Comparison of ENCODE assay signal across 22 cellular contexts in genomic region chr3:64878372-64878771, GRCh38.
DNase-seq lines count a peak whose midpoint lies in the region; ATAC-seq and TF ChIP-seq lines count a peak whose summit lies in the region.
"Had no signal": no experiment of that assay in that cellular context is flagged by ENCODE, and none has a peak within 500 bp of the region (broad histone marks: within the 10 kb centered on the region; RNA-seq: fewer than 3 reads in every experiment).

No MANE protein-coding gene starts in this region.

- no peaks in the 10 kb centered on the region for H3K27me3 Mint-ChIP-seq in CD8-positive, alpha-beta T cell (ENCODE audit: low read depth)
- no peaks in the 10 kb centered on the region for H3K27me3 Mint-ChIP-seq in Caco-2 (ENCODE audit: insufficient read depth, unreplicated experiment)
- H3K27me3 Mint-ChIP-seq in activated T-helper 2 cell treated with anti-CD3 and anti-CD28 coated beads, Interferon-gamma antibody, Interleukin-2, Interleukin-4, amounts not matched to agents 10 μg/mL and 5 μg/mL and 100 μg/mL, durations not matched to agents 14 hours and 24 hours and 36 hours (ENCODE audit: low read depth), result no peaks in the 10 kb centered on the region
- H3K27me3 Mint-ChIP-seq: activated CD4-positive, alpha-beta T cell treated with anti-CD3 and anti-CD28 coated beads, Interleukin-2, amount 10 ng/mL, durations not matched to agents 24 days and 14 days; activated naive CD8-positive, alpha-beta T cell treated with anti-CD3 and anti-CD28 coated beads for 36 hours; activated T-helper 17 cell treated with anti-CD3 and anti-CD28 coated beads, Interleukin-2, amount 50 U/mL, for 72 hours; CD4-positive, CD25-positive, alpha-beta regulatory T cell had no signal

- TF ChIP-seq RAD21 in SK-N-SH (IDR thresholded peaks at IDR 0.05; ENCODE audit: low read length), result no peak

- ATAC-seq in CD8-positive, alpha-beta T cell, result no peak
- ATAC-seq: activated T-helper 17 cell treated with anti-CD3 and anti-CD28 coated beads, Interleukin-2, amount 50 U/mL, for 72 hours; stimulated activated effector memory CD8-positive, alpha-beta T cell treated with anti-CD3 and anti-CD28 coated beads, Interleukin-12 subunit alpha, Interleukin-12 subunit beta, amount 100 ng/mL, for 72 hours had no signal

- no peaks in the 10 kb centered on the region for H3K9me2 ChIP-seq in SK-N-SH

- CTCF ChIA-PET in SK-N-SH (lab: Yijun Ruan, JAX) (interaction anchor here (0.7 kb wide), 1 partner anchor 1856 kb away, joined by 4 read pairs; no protein-coding TSS in a partner anchor), Caco-2 (lab: Charles Lee) (no interaction called here)
- CTCF ChIA-PET in CD8-positive, alpha-beta T cell (lab: Charles Lee), result no interaction called here

- H3K4me2 ChIP-seq in SK-N-SH, result no peak overlapping the region

- WGBS in SK-N-SH (ENCODE audit: low lambda C conversion rate), result 23% methylated on average over 2 of the region's 2 CpGs

- H3K9ac ChIP-seq in SK-N-SH, result no peak overlapping the region

- no peaks in the 10 kb centered on the region for H3K36me3 ChIP-seq in SK-N-SH (replicated peaks in 1 of 2; ENCODE audit: control insufficient read depth in 1 of 2, insufficient read depth in 2 of 2, low read length in 1 of 2)
- no peaks in the 10 kb centered on the region for H3K36me3 ChIP-seq in CD8-positive, alpha-beta T cell (ENCODE audit: insufficient read depth, low read length)
- no peaks in the 10 kb centered on the region for H3K36me3 ChIP-seq in Caco-2 (ENCODE audit: control insufficient read depth, insufficient read depth, low read length)
- H3K36me3 ChIP-seq: sigmoid colon had no signal

- H3K27ac ChIP-seq in SK-N-SH (ENCODE audit: low read depth in 2 of 2, low read length in 1 of 2), result no peak overlapping the region; a peak in 1 of 4 replicates
- no peak overlapping the region for H3K27ac ChIP-seq in CD8-positive, alpha-beta T cell (ENCODE audit: low read depth, low read length)
- H3K27ac ChIP-seq: sigmoid colon, testis had no signal

- H3K27ac Mint-ChIP-seq in CD8-positive, alpha-beta T cell, result no peak overlapping the region
- H3K27ac Mint-ChIP-seq in Caco-2 (ENCODE audit: unreplicated experiment), result no peak overlapping the region
- no peak overlapping the region for H3K27ac Mint-ChIP-seq in activated T-helper 2 cell treated with anti-CD3 and anti-CD28 coated beads, Interferon-gamma antibody, Interleukin-2, Interleukin-4, amounts not matched to agents 10 μg/mL and 5 μg/mL and 100 μg/mL, durations not matched to agents 14 hours and 24 hours and 36 hours
- H3K27ac Mint-ChIP-seq: activated CD4-positive, alpha-beta T cell treated with anti-CD3 and anti-CD28 coated beads, Interleukin-2, amount 10 ng/mL, durations not matched to agents 24 days and 14 days; activated naive CD8-positive, alpha-beta T cell treated with anti-CD3 and anti-CD28 coated beads for 36 hours; activated T-helper 17 cell treated with anti-CD3 and anti-CD28 coated beads, Interleukin-2, amount 50 U/mL, for 72 hours; brain; CD4-positive, CD25-positive, alpha-beta regulatory T cell; mesothelial cell of epicardium; nephron; stimulated activated effector memory CD8-positive, alpha-beta T cell treated with anti-CD3 and anti-CD28 coated beads, Interleukin-12 subunit alpha, Interleukin-12 subunit beta, amount 100 ng/mL, for 72 hours had no signal

- H3K9me3 ChIP-seq in SK-N-SH, result no peaks in the 10 kb centered on the region
- no peaks in the 10 kb centered on the region for H3K9me3 ChIP-seq in CD8-positive, alpha-beta T cell (ENCODE audit: low read length)
- no peaks in the 10 kb centered on the region for H3K9me3 ChIP-seq in Caco-2
- H3K9me3 ChIP-seq: testis had no signal

- H4K20me1 ChIP-seq in SK-N-SH (ENCODE audit: insufficient read depth), result no peaks in the 10 kb centered on the region

- H2AFZ ChIP-seq in SK-N-SH (ENCODE audit: low read depth), result no peak overlapping the region

- H3K79me2 ChIP-seq in SK-N-SH (ENCODE audit: insufficient read depth), result no peaks in the 10 kb centered on the region

- TF ChIP-seq CTCF in SK-N-SH (IDR thresholded peaks at IDR 0.05), result no peak
- TF ChIP-seq CTCF in epithelial cell of esophagus (IDR thresholded peaks at IDR 0.05; ENCODE audit: insufficient read depth, low read depth, low read length, missing control alignments), result no peak
- no peak for TF ChIP-seq CTCF in CD8-positive, alpha-beta T cell (IDR thresholded peaks at IDR 0.05)
- TF ChIP-seq CTCF in Caco-2 (IDR thresholded peaks at IDR 0.05; ENCODE audit: insufficient read depth in 1 of 2, low read depth in 1 of 2, low read length in 1 of 2, severe bottlenecking in 1 of 2, unreplicated experiment in 1 of 2), result no peak

- H3K4me3 ChIP-seq in SK-N-SH (ENCODE audit: low read depth in 2 of 2, low read length in 1 of 2) (no peak overlapping the region), epithelial cell of esophagus (ENCODE audit: low read length) (no peak overlapping the region), Caco-2 (ENCODE audit: low read depth, low read length) (no peak overlapping the region)
- H3K4me3 ChIP-seq in CD8-positive, alpha-beta T cell (ENCODE audit: low read depth, low read length), result no peak overlapping the region
- H3K4me3 ChIP-seq: sigmoid colon, testis had no signal

- BruUV-seq in Caco-2 (replicated peaks; lab: Mats Ljungman, UMichigan), result no TSS peak

- peak; percentile 52 for DNase-seq in HCEC 1CT
- no peak for DNase-seq in SK-N-SH
- peak; percentile 65 for DNase-seq in epithelial cell of esophagus (ENCODE audit: low read depth)
- DNase-seq in kidney tubule cell (ENCODE audit: low spot score), result peak; percentile 56
- no peak for DNase-seq in CD8-positive, alpha-beta T cell
- no peak for DNase-seq in Caco-2
- no peak for DNase-seq in activated T-helper 2 cell treated with anti-CD3 and anti-CD28 coated beads, Interferon-gamma antibody, Interleukin-2, Interleukin-4, amounts not matched to agents 10 μg/mL and 5 μg/mL and 100 μg/mL, durations not matched to agents 14 hours and 24 hours and 36 hours (ENCODE audit: low spot score)
- no peak for DNase-seq in NCI-H1417 treated with DMSO at 0.1 percent for 48 hours (lab: John Stamatoyannopoulos, UW)
- DNase-seq: ACHN; activated CD4-positive, alpha-beta T cell treated with anti-CD3 and anti-CD28 coated beads, Interleukin-2, amount 10 ng/mL, durations not matched to agents 24 days and 14 days; activated naive CD8-positive, alpha-beta T cell treated with anti-CD3 and anti-CD28 coated beads for 36 hours; CD4-positive, CD25-positive, alpha-beta regulatory T cell; NCI-H1417; NCI-H524 treated with DMSO at 0.1 percent for 48 hours; SHP77; sigmoid colon; testis had no signal

- peak in 1 of 2 experiments; percentile 47; a peak in 1 of 4 replicates for TF ChIP-seq EP300 in SK-N-SH (IDR thresholded peaks at IDR 0.05; ENCODE audit: borderline replicate concordance in 1 of 2, low read depth in 1 of 2, low read length in 1 of 2)

- no peaks in the 10 kb centered on the region for H3F3A ChIP-seq in SK-N-SH (replicated peaks; ENCODE audit: insufficient read depth)

- H3K4me3 Mint-ChIP-seq in CD8-positive, alpha-beta T cell, result no peak overlapping the region
- no peak overlapping the region for H3K4me3 Mint-ChIP-seq in Caco-2 (ENCODE audit: unreplicated experiment)
- no peak overlapping the region for H3K4me3 Mint-ChIP-seq in activated T-helper 2 cell treated with anti-CD3 and anti-CD28 coated beads, Interferon-gamma antibody, Interleukin-2, Interleukin-4, amounts not matched to agents 10 μg/mL and 5 μg/mL and 100 μg/mL, durations not matched to agents 14 hours and 24 hours and 36 hours (ENCODE audit: low read depth)
- H3K4me3 Mint-ChIP-seq: activated CD4-positive, alpha-beta T cell treated with anti-CD3 and anti-CD28 coated beads, Interleukin-2, amount 10 ng/mL, durations not matched to agents 24 days and 14 days; activated naive CD8-positive, alpha-beta T cell treated with anti-CD3 and anti-CD28 coated beads for 36 hours; activated T-helper 17 cell treated with anti-CD3 and anti-CD28 coated beads, Interleukin-2, amount 50 U/mL, for 72 hours; brain; CD4-positive, CD25-positive, alpha-beta regulatory T cell; mesothelial cell of epicardium; nephron; stimulated activated effector memory CD8-positive, alpha-beta T cell treated with anti-CD3 and anti-CD28 coated beads, Interleukin-12 subunit alpha, Interleukin-12 subunit beta, amount 100 ng/mL, for 72 hours had no signal

- intact Hi-C loops in CD8-positive, alpha-beta T cell (cut with DNase I, micrococcal nuclease), result no loop called here
- intact Hi-C loops in Caco-2 (cut with micrococcal nuclease; ENCODE audit: unreplicated experiment), result no loop called here
- intact Hi-C loops in activated T-helper 2 cell treated with anti-CD3 and anti-CD28 coated beads, Interferon-gamma antibody, Interleukin-2, Interleukin-4, amounts not matched to agents 10 μg/mL and 5 μg/mL and 100 μg/mL, durations not matched to agents 14 hours and 24 hours and 36 hours (cut with micrococcal nuclease), result no loop called here

- no peaks in the 10 kb centered on the region; a peak in 1 of 4 replicates for H3K4me1 ChIP-seq in SK-N-SH (ENCODE audit: control insufficient read depth in 1 of 2, insufficient read depth in 2 of 2, low read depth in 1 of 2, low read length in 1 of 2)
- no peaks in the 10 kb centered on the region for H3K4me1 ChIP-seq in CD8-positive, alpha-beta T cell (ENCODE audit: insufficient read depth, low read length)
- H3K4me1 ChIP-seq in Caco-2, result 0 out of 2 replicates have a peak, but pooled peaks cover 6% of the 10 kb centered on the region
- H3K4me1 ChIP-seq: testis had no signal

- H3K27me3 ChIP-seq in SK-N-SH (ENCODE audit: insufficient read depth) (no peaks in the 10 kb centered on the region), Caco-2 (replicated peaks; ENCODE audit: control insufficient read depth, insufficient read depth, low read length) (no peaks in the 10 kb centered on the region)
- no peaks in the 10 kb centered on the region for H3K27me3 ChIP-seq in CD8-positive, alpha-beta T cell (ENCODE audit: insufficient read depth, low read length)
- H3K27me3 ChIP-seq: sigmoid colon, testis had no signal

- H3K9me3 Mint-ChIP-seq in CD8-positive, alpha-beta T cell, result peaks cover 11% of the 10 kb centered on the region
- H3K9me3 Mint-ChIP-seq in Caco-2 (ENCODE audit: unreplicated experiment), result no peaks in the 10 kb centered on the region
- peaks cover 13% of the 10 kb centered on the region for H3K9me3 Mint-ChIP-seq in activated T-helper 2 cell treated with anti-CD3 and anti-CD28 coated beads, Interferon-gamma antibody, Interleukin-2, Interleukin-4, amounts not matched to agents 10 μg/mL and 5 μg/mL and 100 μg/mL, durations not matched to agents 14 hours and 24 hours and 36 hours
- H3K9me3 Mint-ChIP-seq: activated CD4-positive, alpha-beta T cell treated with anti-CD3 and anti-CD28 coated beads, Interleukin-2, amount 10 ng/mL, durations not matched to agents 24 days and 14 days had no signal

- no peaks in the 10 kb centered on the region for H3K36me3 Mint-ChIP-seq in CD8-positive, alpha-beta T cell
- no peaks in the 10 kb centered on the region for H3K36me3 Mint-ChIP-seq in Caco-2 (ENCODE audit: insufficient read depth, unreplicated experiment)
- no peaks in the 10 kb centered on the region for H3K36me3 Mint-ChIP-seq in activated T-helper 2 cell treated with anti-CD3 and anti-CD28 coated beads, Interferon-gamma antibody, Interleukin-2, Interleukin-4, amounts not matched to agents 10 μg/mL and 5 μg/mL and 100 μg/mL, durations not matched to agents 14 hours and 24 hours and 36 hours (ENCODE audit: low read depth)
- H3K36me3 Mint-ChIP-seq: activated naive CD8-positive, alpha-beta T cell treated with anti-CD3 and anti-CD28 coated beads for 36 hours; brain; CD4-positive, CD25-positive, alpha-beta regulatory T cell; stimulated activated effector memory CD8-positive, alpha-beta T cell treated with anti-CD3 and anti-CD28 coated beads, Interleukin-12 subunit alpha, Interleukin-12 subunit beta, amount 100 ng/mL, for 72 hours had no signal

- POLR2A ChIA-PET in SK-N-SH (lab: Yijun Ruan, JAX), result no interaction called here
- POLR2A ChIA-PET in CD8-positive, alpha-beta T cell (lab: Charles Lee), result no interaction called here
- POLR2A ChIA-PET in Caco-2 (lab: Charles Lee), result no interaction called here

- no peaks in the 10 kb centered on the region for H3K4me1 Mint-ChIP-seq in CD8-positive, alpha-beta T cell (ENCODE audit: low read depth)
- H3K4me1 Mint-ChIP-seq in Caco-2 (ENCODE audit: low read depth, unreplicated experiment), result no peaks in the 10 kb centered on the region
- no peaks in the 10 kb centered on the region for H3K4me1 Mint-ChIP-seq in activated T-helper 2 cell treated with anti-CD3 and anti-CD28 coated beads, Interferon-gamma antibody, Interleukin-2, Interleukin-4, amounts not matched to agents 10 μg/mL and 5 μg/mL and 100 μg/mL, durations not matched to agents 14 hours and 24 hours and 36 hours (ENCODE audit: low read depth)
- H3K4me1 Mint-ChIP-seq: activated CD4-positive, alpha-beta T cell treated with anti-CD3 and anti-CD28 coated beads, Interleukin-2, amount 10 ng/mL, durations not matched to agents 24 days and 14 days; activated naive CD8-positive, alpha-beta T cell treated with anti-CD3 and anti-CD28 coated beads for 36 hours; activated T-helper 17 cell treated with anti-CD3 and anti-CD28 coated beads, Interleukin-2, amount 50 U/mL, for 72 hours; brain; CD4-positive, CD25-positive, alpha-beta regulatory T cell; nephron; stimulated activated effector memory CD8-positive, alpha-beta T cell treated with anti-CD3 and anti-CD28 coated beads, Interleukin-12 subunit alpha, Interleukin-12 subunit beta, amount 100 ng/mL, for 72 hours had no signal

Comparison
In these comparisons a context has a peak if more than half of its experiments do, and no peak if none do; other contexts are left out.
1. DNase-seq: peak in HCEC 1CT (single experiment), epithelial cell of esophagus (single experiment) and kidney tubule cell (single experiment); none in SK-N-SH (single experiment), CD8-positive, alpha-beta T cell (0 of 7), Caco-2 (0 of 2), activated T-helper 2 cell treated with anti-CD3 and anti-CD28 coated beads, Interferon-gamma antibody, Interleukin-2, Interleukin-4, amounts not matched to agents 10 μg/mL and 5 μg/mL and 100 μg/mL, durations not matched to agents 14 hours and 24 hours and 36 hours (single experiment) and NCI-H1417 treated with DMSO at 0.1 percent for 48 hours (single experiment).